ENCODE assay signal across 8 cellular contexts in genomic region chr17:39769974-39770587, GRCh38. TPM values are rescaled to one million over a fixed set of nuclear protein-coding genes. Genes with fewer than 3 reads are reported as not detected.
DNase-seq lines count a peak whose midpoint lies in the region; ATAC-seq, FAIRE-seq and TF ChIP-seq lines count a peak whose summit lies in the region.
"Had no signal": no experiment of that assay in that cellular context is flagged by ENCODE, and none has a peak within 500 bp of the region (broad histone marks: within the 10 kb centered on the region; RNA-seq: fewer than 3 reads in every experiment).

No MANE protein-coding gene starts in this region.

- no peaks in the 10 kb centered on the region for H3K36me3 ChIP-seq in ascending aorta
- H3K36me3 ChIP-seq: neutrophil had no signal

- H3K27me3 ChIP-seq in ascending aorta: no peaks in the 10 kb centered on the region

- intact Hi-C loops in ascending aorta (cut with DNase I): no loop called here

- no peak overlapping the region for H3K27ac ChIP-seq in ascending aorta
- H3K27ac ChIP-seq: neutrophil had no signal

- FAIRE-seq in D721Med (lab: Jason Lieb, UNC): no peak

- no peaks in the 10 kb centered on the region for H3K9me3 ChIP-seq in ascending aorta
- H3K9me3 ChIP-seq: neutrophil had no signal

- ATAC-seq in GM18909 (IDR thresholded peaks at IDR 0.05; ENCODE audit: poor library complexity, unreplicated experiment) (peak; percentile 53), HG03097 (IDR thresholded peaks at IDR 0.05; ENCODE audit: low FRiP score, unreplicated experiment) (peak; percentile 42)

- TF ChIP-seq CTCF in ascending aorta (IDR thresholded peaks at IDR 0.05): no peak
- no peak for TF ChIP-seq CTCF in D721Med (IDR thresholded peaks at IDR 0.05; ENCODE audit: insufficient read depth, missing control alignments)

- H3K4me3 ChIP-seq in ascending aorta: no peak overlapping the region

- DNase-seq in NCI-H774 (lab: John Stamatoyannopoulos, UW): peak; percentile 67
- DNase-seq in activated naive CD4-positive, alpha-beta T cell treated with anti-CD3 and anti-CD28 coated beads, Interleukin-2, amount 50 U/mL, for 16 hours: peak; percentile 65
- DNase-seq in stimulated activated CD4-positive, alpha-beta T cell treated with anti-CD3 and anti-CD28 coated beads, Interleukin-4, amount 100 ng/mL, for 4 hours: peak; percentile 28 to 76
- no peak for DNase-seq in ascending aorta (ENCODE audit: low spot score in 2 of 2)
- DNase-seq in D721Med (ENCODE audit: insufficient read length, low spot score): no peak

- H3K4me1 ChIP-seq in ascending aorta: no peaks in the 10 kb centered on the region

RNA-seq across cellular contexts. Expression of gene GRB7, which starts 32.3 kb away (rescaled TPM):
- 1.6 TPM for total RNA-seq in ascending aorta

RNA-seq across cellular contexts. Expression of gene MIEN1, which starts 39.7 kb away (rescaled TPM):
- 64.2 TPM for total RNA-seq in ascending aorta

Comparison
In these comparisons a context has a peak if more than half of its experiments do, and no peak if none do; other contexts are left out.
1. DNase-seq: peak in NCI-H774 (single experiment), activated naive CD4-positive, alpha-beta T cell treated with anti-CD3 and anti-CD28 coated beads, Interleukin-2, amount 50 U/mL, for 16 hours (single experiment) and stimulated activated CD4-positive, alpha-beta T cell treated with anti-CD3 and anti-CD28 coated beads, Interleukin-4, amount 100 ng/mL, for 4 hours (2 of 2); none in ascending aorta (0 of 2) and D721Med (single experiment).